Comparison of ENCODE assay signal across 8 cellular contexts in the genomic region with DNA sequence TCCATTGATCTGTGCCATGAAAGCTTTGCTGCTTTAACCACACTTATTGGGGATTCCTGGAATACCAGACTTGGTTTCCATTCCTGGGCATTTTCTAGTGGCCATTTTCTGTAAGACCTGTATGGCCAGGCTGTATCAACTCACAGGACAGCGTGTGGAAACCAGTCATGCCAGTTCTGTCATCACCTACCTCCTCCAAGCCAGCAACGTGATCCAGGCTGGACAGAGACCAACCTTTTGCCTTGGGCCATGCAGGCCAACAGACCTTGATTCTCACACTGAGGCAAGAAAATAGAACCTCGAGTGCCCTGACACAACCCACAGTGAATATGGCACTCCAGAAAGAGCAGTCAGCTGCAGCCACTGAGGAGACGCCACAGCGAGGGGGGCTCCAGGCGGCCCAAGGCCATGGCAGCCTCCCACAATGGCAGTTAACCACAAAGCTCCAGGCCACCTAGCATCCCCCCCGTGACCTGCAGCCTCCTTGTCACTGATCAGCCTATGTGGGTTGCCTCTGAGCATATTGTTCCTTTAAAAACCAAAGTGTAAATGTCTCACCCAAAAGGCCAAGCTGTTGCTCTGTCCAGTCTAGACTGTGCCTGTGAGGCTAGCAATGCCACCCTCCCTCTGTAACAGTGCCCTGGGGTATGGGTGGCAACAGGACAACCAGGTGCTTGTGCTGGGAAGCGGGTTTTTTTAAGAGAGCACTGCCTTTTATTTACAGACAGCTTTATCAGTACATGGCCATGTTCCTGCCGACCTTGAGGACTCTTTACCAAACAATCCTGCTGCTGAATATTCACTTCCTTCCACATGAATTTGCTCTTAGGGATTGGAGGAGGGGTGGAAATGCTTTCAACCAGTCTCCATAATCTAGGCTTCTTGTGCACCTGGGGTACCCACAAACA.
DNase-seq lines count a peak whose midpoint lies in the region; TF ChIP-seq lines count a peak whose summit lies in the region.

No MANE protein-coding gene starts in this region.

- H3K4ac ChIP-seq in neuronal stem cell (ENCODE audit: low read length): no peak overlapping the region

- no peaks in the 10 kb centered on the region for H3K79me1 ChIP-seq in neuronal stem cell (ENCODE audit: low read depth, low read length)

- POLR2A ChIA-PET in CD8-positive, alpha-beta memory T cell (lab: Charles Lee): no interaction called here

- no peak overlapping the region for H3K23ac ChIP-seq in neuronal stem cell (ENCODE audit: low read depth, low read length, poor library complexity)

- peak overlapping the region; percentile 12 for H3K18ac ChIP-seq in neuronal stem cell (ENCODE audit: low read length)

- peaks cover 50% of the 10 kb centered on the region for H3K4me1 ChIP-seq in CD8-positive, alpha-beta memory T cell (ENCODE audit: insufficient read depth, low read length)
- H3K4me1 ChIP-seq in neuronal stem cell (ENCODE audit: control insufficient read depth in 2 of 2, insufficient read depth in 1 of 2, low read depth in 1 of 2, low read length in 2 of 2): peaks cover 11 to 14% of the 10 kb centered on the region in 2 donors
- peaks cover 38% of the 10 kb centered on the region for H3K4me1 ChIP-seq in BE2C

- TF ChIP-seq CTCF in BE2C (IDR thresholded peaks at IDR 0.05; ENCODE audit: low read depth, low read length): no peak

- no peak overlapping the region for H4K8ac ChIP-seq in neuronal stem cell (ENCODE audit: low read depth, low read length)

- H3K36me3 ChIP-seq in CD8-positive, alpha-beta memory T cell (ENCODE audit: insufficient read depth, low read length): peaks cover 48% of the 10 kb centered on the region
- H3K36me3 ChIP-seq in neuronal stem cell (replicated peaks in 1 of 2; ENCODE audit: control insufficient read depth in 2 of 2, insufficient read depth in 2 of 2, low read length in 2 of 2) (no peaks in the 10 kb centered on the region), BE2C (no peaks in the 10 kb centered on the region)

- no peak overlapping the region for H3K27ac ChIP-seq in CD8-positive, alpha-beta memory T cell (ENCODE audit: low read depth, low read length)
- H3K27ac ChIP-seq in neuronal stem cell (replicated peaks; ENCODE audit: low read length): no peak overlapping the region

- H3K27me3 Mint-ChIP-seq in CD8-positive, alpha-beta memory T cell: peaks cover 0 to 2% of the 10 kb centered on the region in 2 donors

- H3K4me3 ChIP-seq in CD8-positive, alpha-beta memory T cell (ENCODE audit: low read length): no peak overlapping the region
- H3K4me3 ChIP-seq in neuronal stem cell (ENCODE audit: low read length in 2 of 2): no peak overlapping the region
- no peak overlapping the region for H3K4me3 ChIP-seq in BE2C (ENCODE audit: low read depth, low read length)

- no peak for DNase-seq in CD8-positive, alpha-beta memory T cell
- DNase-seq in NCI-H2196 treated with DMSO at 0.1 percent for 48 hours (lab: John Stamatoyannopoulos, UW; ENCODE audit: unreplicated experiment): peak; percentile 42
- DNase-seq in dermis blood vessel endothelial cell: peak; percentile 85
- DNase-seq in neuronal stem cell (ENCODE audit: low spot score): no peak
- DNase-seq in CD1c-positive myeloid dendritic cell (ENCODE audit: extremely low spot score): no peak
- no peak for DNase-seq in BE2C
- no peak for DNase-seq in SKM-1 (lab: John Stamatoyannopoulos, UW; ENCODE audit: unreplicated experiment)
- no peak for DNase-seq in foreskin melanocyte

- H2AFZ ChIP-seq in neuronal stem cell (ENCODE audit: low read length): no peak overlapping the region

- no CpG with 5 or more reads among the region's 9 CpGs for WGBS in neuronal stem cell (ENCODE audit: extremely low coverage in 2 of 2, insufficient read length in 2 of 2, insufficient replicate concordance in 1 of 2), 2 donors

- no peak overlapping the region for H2BK5ac ChIP-seq in neuronal stem cell (ENCODE audit: low read length)

- H3K4me2 ChIP-seq in neuronal stem cell (ENCODE audit: insufficient read depth, low read length, poor library complexity, severe bottlenecking): no peak overlapping the region

- H3K36me3 Mint-ChIP-seq in CD8-positive, alpha-beta memory T cell: peaks cover 16 to 89% (median 31%) of the 10 kb centered on the region in 3 donors

- no peaks in the 10 kb centered on the region for H3K9me3 Mint-ChIP-seq in CD8-positive, alpha-beta memory T cell

- H3K27ac Mint-ChIP-seq in CD8-positive, alpha-beta memory T cell: peak overlapping the region; percentile 79 to 97 (median 92)

- no peak overlapping the region for H2AK5ac ChIP-seq in neuronal stem cell (ENCODE audit: low read depth, low read length)

- no peak overlapping the region for H3K14ac ChIP-seq in neuronal stem cell (ENCODE audit: low read length)

- no peaks in the 10 kb centered on the region for H3K9me3 ChIP-seq in CD8-positive, alpha-beta memory T cell (ENCODE audit: low read length)
- H3K9me3 ChIP-seq in neuronal stem cell (replicated peaks in 1 of 2; ENCODE audit: control insufficient read depth in 2 of 2, insufficient read depth in 1 of 2, low read depth in 1 of 2, low read length in 2 of 2): no peaks in the 10 kb centered on the region
- H3K9me3 ChIP-seq in BE2C: no peaks in the 10 kb centered on the region

- no peak overlapping the region for H4K91ac ChIP-seq in neuronal stem cell (ENCODE audit: low read depth, low read length, poor library complexity)

- H3K27me3 ChIP-seq in CD8-positive, alpha-beta memory T cell (ENCODE audit: insufficient read depth, low read length, poor library complexity, severe bottlenecking): no peaks in the 10 kb centered on the region
- H3K27me3 ChIP-seq in neuronal stem cell (ENCODE audit: control insufficient read depth in 3 of 3, insufficient read depth in 3 of 3, low read depth in 1 of 3, low read length in 3 of 3) (peaks cover 0 to 3% (median 0%) of the 10 kb centered on the region in 3 experiments), BE2C (no peaks in the 10 kb centered on the region)

- H3K9ac ChIP-seq in neuronal stem cell (ENCODE audit: low read depth, low read length, poor library complexity): no peak overlapping the region

- H2BK12ac ChIP-seq in neuronal stem cell (ENCODE audit: low read length): no peak overlapping the region

- CTCF ChIA-PET in CD8-positive, alpha-beta memory T cell (lab: Charles Lee): no interaction called here

- H3K4me3 Mint-ChIP-seq in CD8-positive, alpha-beta memory T cell: peak overlapping the region in 3 of 7 donors; percentile 17 to 61 (median 38)

- H2BK120ac ChIP-seq in neuronal stem cell (ENCODE audit: low read depth, low read length): no peak overlapping the region

- H2BK15ac ChIP-seq in neuronal stem cell (ENCODE audit: low read length): no peak overlapping the region

- H3K4me1 Mint-ChIP-seq in CD8-positive, alpha-beta memory T cell: peaks cover 83 to 93% (median 93%) of the 10 kb centered on the region in 3 donors

Comparison
In these comparisons a context has a peak if more than half of its experiments do, and no peak if none do; other contexts are left out.
1. DNase-seq: peak in NCI-H2196 treated with DMSO at 0.1 percent for 48 hours (single experiment) and dermis blood vessel endothelial cell (single experiment); none in CD8-positive, alpha-beta memory T cell (0 of 5), neuronal stem cell (single experiment), CD1c-positive myeloid dendritic cell (single experiment), BE2C (single experiment), SKM-1 (single experiment) and foreskin melanocyte (single experiment).